ENCODE assay signal across 9 cellular contexts in genomic region chr9:123102380-123103113, GRCh38.
A peak's percentile ranks its signal among the peaks of the same experiment; 100 is the strongest.
DNase-seq lines count a peak whose midpoint lies in the region; FAIRE-seq and TF ChIP-seq lines count a peak whose summit lies in the region.
"Had no signal": no experiment of that assay in that cellular context is flagged by ENCODE, and none has a peak within 500 bp of the region (broad histone marks: within the 10 kb centered on the region; RNA-seq: fewer than 3 reads in every experiment).

No MANE protein-coding gene starts in this region.

- no peak overlapping the region for H3K4me2 ChIP-seq in mesendoderm (ENCODE audit: low read length)

- H3K4ac ChIP-seq in mesendoderm (ENCODE audit: low read depth, low read length) = no peak overlapping the region

- H2BK120ac ChIP-seq in mesendoderm (ENCODE audit: low read depth, low read length) = no peak overlapping the region

- no peaks in the 10 kb centered on the region for H3K79me2 ChIP-seq in mesendoderm (ENCODE audit: control insufficient read depth, insufficient read depth, low read length)

- no peaks in the 10 kb centered on the region for H3K27me3 ChIP-seq in mesendoderm (ENCODE audit: insufficient read depth, low read length, poor library complexity)

- peaks cover 4% of the 10 kb centered on the region for H3K36me3 ChIP-seq in mesendoderm (ENCODE audit: control insufficient read depth, insufficient read depth, low read length)

- H3K4me1 ChIP-seq in mesendoderm (ENCODE audit: control insufficient read depth, low read depth, low read length) = peaks cover 2% of the 10 kb centered on the region

- no peak overlapping the region for H2BK5ac ChIP-seq in mesendoderm (ENCODE audit: low read length)

- H2BK15ac ChIP-seq in mesendoderm (replicated peaks; ENCODE audit: low read depth) = no peak overlapping the region

- H3K79me1 ChIP-seq in mesendoderm (ENCODE audit: low read length) = no peaks in the 10 kb centered on the region

- H2AK5ac ChIP-seq in mesendoderm (ENCODE audit: low read length) = no peak overlapping the region

- no peak for DNase-seq in D721Med (ENCODE audit: insufficient read length, low spot score)
- no peak for DNase-seq in LNCaP clone FGC (ENCODE audit: low read depth)
- DNase-seq in choroid plexus epithelial cell (ENCODE audit: low read depth) = peak; percentile 47
- peak; percentile 57 for DNase-seq in mesendoderm
- no peak for DNase-seq in NCI-H1694 (lab: John Stamatoyannopoulos, UW)
- DNase-seq in activated effector memory CD4-positive, alpha-beta T cell treated with anti-CD3 and anti-CD28 coated beads, Interleukin-2, amount 50 U/mL, for 16 hours = no peak
- no peak for DNase-seq in NCI-H446 (lab: John Stamatoyannopoulos, UW)
- DNase-seq in HTR-8/SVneo (ENCODE audit: insufficient read length, low spot score) = no peak
- DNase-seq: NCI-H510A had no signal

- peak; percentile 6 for TF ChIP-seq CTCF in D721Med (IDR thresholded peaks at IDR 0.05; ENCODE audit: insufficient read depth, missing control alignments)
- peak; percentile 73 for TF ChIP-seq CTCF in LNCaP clone FGC (IDR thresholded peaks at IDR 0.05; ENCODE audit: control insufficient read depth, extremely low read depth, insufficient read depth)
- TF ChIP-seq CTCF in choroid plexus epithelial cell (conservative IDR thresholded peaks at IDR 0.05; ENCODE audit: low read depth, low read length) = peak; percentile 62

- no peak overlapping the region for H3K23ac ChIP-seq in mesendoderm (ENCODE audit: low read length)

- H3K4me3 ChIP-seq in LNCaP clone FGC (ENCODE audit: low read depth, low read length) (no peak overlapping the region), choroid plexus epithelial cell (ENCODE audit: low read depth, low read length) (no peak overlapping the region), mesendoderm (ENCODE audit: low read length) (no peak overlapping the region)

- no peak overlapping the region for H3K27ac ChIP-seq in mesendoderm (ENCODE audit: low read depth, low read length)

- no peak overlapping the region for H4K5ac ChIP-seq in mesendoderm (ENCODE audit: low read length)

- H3K56ac ChIP-seq in mesendoderm (ENCODE audit: low read length) = no peak overlapping the region

- H3K9ac ChIP-seq in mesendoderm (ENCODE audit: low read length) = no peak overlapping the region

- FAIRE-seq in D721Med (lab: Jason Lieb, UNC) (no peak), HTR-8/SVneo (lab: Jason Lieb, UNC) (no peak)

- WGBS in mesendoderm (ENCODE audit: extremely low coverage, insufficient coverage, low lambda C conversion rate) = no CpG with 5 or more reads among the region's 3 CpGs

- no peak overlapping the region for H4K8ac ChIP-seq in mesendoderm (ENCODE audit: low read depth, low read length)

- H3K18ac ChIP-seq in mesendoderm (ENCODE audit: low read length) = no peak overlapping the region

Comparison
In these comparisons a context has a peak if more than half of its experiments do, and no peak if none do; other contexts are left out.
1. DNase-seq: peak in choroid plexus epithelial cell (single experiment) and mesendoderm (single experiment); none in D721Med (single experiment), LNCaP clone FGC (single experiment), NCI-H1694 (single experiment), activated effector memory CD4-positive, alpha-beta T cell treated with anti-CD3 and anti-CD28 coated beads, Interleukin-2, amount 50 U/mL, for 16 hours (single experiment), NCI-H446 (0 of 2) and HTR-8/SVneo (single experiment).
2. CTCF ChIP-seq: peak in every context shown above with its lines; median percentile 73 in LNCaP clone FGC; 62 in choroid plexus epithelial cell; 6 in D721Med.